Comparison of ENCODE assay signal across 15 cellular contexts in the genomic region with DNA sequence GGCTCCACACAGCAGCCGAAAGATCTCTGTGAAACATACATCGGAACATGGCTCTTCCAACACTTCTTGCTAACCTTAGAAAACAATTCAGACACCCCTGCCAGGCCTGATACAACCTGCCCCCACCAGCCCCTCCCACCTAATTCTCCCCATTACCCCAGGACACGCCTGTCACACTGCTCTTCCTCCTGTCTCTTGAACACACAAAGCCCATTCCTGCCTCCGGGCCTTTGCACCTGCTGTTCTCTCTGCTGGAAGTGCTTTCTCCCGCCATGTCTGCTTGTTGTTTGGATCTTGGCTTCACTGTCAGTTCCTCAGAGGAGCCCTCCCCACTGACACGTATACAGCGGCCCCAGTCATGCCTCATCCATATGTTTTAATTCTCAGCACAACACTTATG. TPM values are rescaled to one million over a fixed set of nuclear protein-coding genes. Genes with fewer than 3 reads are reported as not detected.
DNase-seq lines count a peak whose midpoint lies in the region; ATAC-seq and TF ChIP-seq lines count a peak whose summit lies in the region.
"Had no signal": no experiment of that assay in that cellular context is flagged by ENCODE, and none has a peak within 500 bp of the region (broad histone marks: within the 10 kb centered on the region; RNA-seq: fewer than 3 reads in every experiment).

No MANE protein-coding gene starts in this region.

- H3K4me3 Mint-ChIP-seq in progenitor cell of endocrine pancreas (ENCODE audit: low read depth) = no peak overlapping the region
- H3K4me3 Mint-ChIP-seq: B cell; CD4-positive, CD25-positive, alpha-beta regulatory T cell; CD8-positive, alpha-beta T cell; GM23338 had no signal

- peak overlapping the region; percentile 63 for H3K27ac Mint-ChIP-seq in progenitor cell of endocrine pancreas
- H3K27ac Mint-ChIP-seq: B cell; CD4-positive, CD25-positive, alpha-beta regulatory T cell; CD8-positive, alpha-beta T cell; GM23338 had no signal

- H3K4me1 Mint-ChIP-seq in progenitor cell of endocrine pancreas (ENCODE audit: low read depth) = peaks cover 2% of the 10 kb centered on the region

- ATAC-seq in GM21423 (IDR thresholded peaks at IDR 0.05; ENCODE audit: unreplicated experiment) = no peak
- ATAC-seq: CD8-positive, alpha-beta T cell; GM12878; GM23338 had no signal

- DNase-seq in NCI-H146 (lab: John Stamatoyannopoulos, UW) = peak; percentile 38
- DNase-seq in NCI-H146 treated with DMSO at 0.1 percent for 48 hours (lab: John Stamatoyannopoulos, UW; ENCODE audit: unreplicated experiment) = no peak
- DNase-seq in NCI-H69 (lab: John Stamatoyannopoulos, UW) = peak; percentile 74
- DNase-seq in progenitor cell of endocrine pancreas (ENCODE audit: low spot score, unreplicated experiment) = no peak
- DNase-seq in NCI-H2107 treated with DMSO at 0.1 percent for 48 hours (lab: John Stamatoyannopoulos, UW; ENCODE audit: unreplicated experiment) = no peak
- DNase-seq: Caco-2; CD4-positive, CD25-positive, alpha-beta regulatory T cell; CD8-positive, alpha-beta T cell; DMS153; DND-41; GDM1 had no signal

- no peak for TF ChIP-seq CTCF in progenitor cell of endocrine pancreas (IDR thresholded peaks at IDR 0.05; ENCODE audit: unreplicated experiment)

- no peaks in the 10 kb centered on the region for H3K36me3 Mint-ChIP-seq in progenitor cell of endocrine pancreas (ENCODE audit: insufficient read depth)
- H3K36me3 Mint-ChIP-seq: CD4-positive, CD25-positive, alpha-beta regulatory T cell; CD8-positive, alpha-beta T cell had no signal

- H3K9me3 Mint-ChIP-seq in progenitor cell of endocrine pancreas (ENCODE audit: low read depth) = no peaks in the 10 kb centered on the region
- H3K9me3 Mint-ChIP-seq: CD8-positive, alpha-beta T cell; GM23338 had no signal

- H3K27me3 Mint-ChIP-seq in progenitor cell of endocrine pancreas = peaks cover 71% of the 10 kb centered on the region

RNA-seq across cellular contexts. Expression of a gene that starts 24.1 kb away (rescaled TPM):
- 4.6 and 5.5 TPM in 2 replicates for total RNA-seq in progenitor cell of endocrine pancreas
- total RNA-seq: B cell; CD4-positive, CD25-positive, alpha-beta regulatory T cell; CD8-positive, alpha-beta T cell; GM12878 had no signal

Comparison
In these comparisons a context has a peak if more than half of its experiments do, and no peak if none do; other contexts are left out.
1. DNase-seq: peak in NCI-H146 (single experiment) and NCI-H69 (single experiment); none in NCI-H146 treated with DMSO at 0.1 percent for 48 hours (single experiment), progenitor cell of endocrine pancreas (single experiment) and NCI-H2107 treated with DMSO at 0.1 percent for 48 hours (single experiment).